ENCODE assay signal across 9 cellular contexts in genomic region chr20:53001502-53002301, GRCh38. TPM values are rescaled to one million over a fixed set of nuclear protein-coding genes. Genes with fewer than 3 reads are reported as not detected.
DNase-seq lines count a peak whose midpoint lies in the region; ATAC-seq and TF ChIP-seq lines count a peak whose summit lies in the region.
"Had no signal": no experiment of that assay in that cellular context is flagged by ENCODE, and none has a peak within 500 bp of the region (broad histone marks: within the 10 kb centered on the region; RNA-seq: fewer than 3 reads in every experiment).

No MANE protein-coding gene starts in this region.

- peaks cover 0 to 2% (median 0%) of the 10 kb centered on the region in 6 donors for H3K9me3 Mint-ChIP-seq in immature natural killer cell

- H3K4me2 ChIP-seq in OCI-LY7 (ENCODE audit: low read length): peak overlapping the region; percentile 94

- intact Hi-C loops in OCI-LY7 (cut with micrococcal nuclease; ENCODE audit: unreplicated experiment): loop anchor here (1.0 to 10.0 kb wide), 5 partner anchors 39 to 933 kb away; no protein-coding TSS in a partner anchor
- intact Hi-C loops in mucosa of descending colon (cut with DNase I, micrococcal nuclease): no loop called here

- ATAC-seq in GM18519 (IDR thresholded peaks at IDR 0.05; ENCODE audit: low FRiP score, unreplicated experiment) (peak; percentile 48), GM21576 (IDR thresholded peaks at IDR 0.05; ENCODE audit: unreplicated experiment) (peak; percentile 71), mucosa of descending colon (peak; percentile 15), HG02970 (IDR thresholded peaks at IDR 0.05; ENCODE audit: low FRiP score, unreplicated experiment) (no peak)

- H3K27ac Mint-ChIP-seq in immature natural killer cell: no peak overlapping the region

- H4K20me1 ChIP-seq in OCI-LY7 (ENCODE audit: insufficient read depth, low read length): no peaks in the 10 kb centered on the region

- H3K27ac ChIP-seq in OCI-LY7 (ENCODE audit: low read depth, low read length, poor library complexity, severe bottlenecking): peak overlapping the region; percentile 100
- H3K27ac ChIP-seq: thoracic aorta had no signal

- no peaks in the 10 kb centered on the region for H3K9me2 ChIP-seq in OCI-LY7 (ENCODE audit: insufficient read depth, low read length)

- H3K79me2 ChIP-seq in OCI-LY7 (ENCODE audit: insufficient read depth, low read depth, low read length): no peaks in the 10 kb centered on the region

- H3K4me3 ChIP-seq in OCI-LY7 (ENCODE audit: low read depth, low read length, poor library complexity, severe bottlenecking): peak overlapping the region; percentile 63
- no peak overlapping the region for H3K4me3 ChIP-seq in mucosa of descending colon
- H3K4me3 ChIP-seq: thoracic aorta had no signal

- H3K4me1 Mint-ChIP-seq in immature natural killer cell: no peaks in the 10 kb centered on the region

- H3K36me3 ChIP-seq in OCI-LY7 (ENCODE audit: insufficient read depth, low read length) (no peaks in the 10 kb centered on the region; the same call in 1 of the 2 replicates), mucosa of descending colon (ENCODE audit: low read depth) (no peaks in the 10 kb centered on the region)
- H3K36me3 ChIP-seq: thoracic aorta had no signal

- POLR2A ChIA-PET in OCI-LY7 (lab: Charles Lee): interaction anchor here (0.5 to 5.1 kb wide), 20 partner anchors 8 to 933 kb away, joined by 3 to 36 read pairs (median 4); no protein-coding TSS in a partner anchor

- H3K4me3 Mint-ChIP-seq in immature natural killer cell: no peak overlapping the region

- peaks cover 0 to 5% (median 2%) of the 10 kb centered on the region in 3 donors for H3K27me3 Mint-ChIP-seq in immature natural killer cell (ENCODE audit: low read depth in 3 of 3)

- BruUV-seq in OCI-LY7 (replicated peaks; lab: Mats Ljungman, UMichigan): no TSS peak

- TF ChIP-seq CTCF in OCI-LY7 (conservative IDR thresholded peaks at IDR 0.05; ENCODE audit: low read length): no peak
- TF ChIP-seq CTCF in mucosa of descending colon (IDR thresholded peaks at IDR 0.05): no peak

- DNase-seq in OCI-LY7 (ENCODE audit: low spot score) (peak; percentile 91), mucosa of descending colon (no peak), cortex of kidney (lab: John Stamatoyannopoulos, UW) (no peak), immature natural killer cell (no peak), EL (no peak)

- no peaks in the 10 kb centered on the region for H3K36me3 Mint-ChIP-seq in immature natural killer cell

- peak overlapping the region; percentile 62; the same call in 1 of the 2 replicates for H2AFZ ChIP-seq in OCI-LY7 (ENCODE audit: low read length)

- CTCF ChIA-PET in OCI-LY7 (lab: Charles Lee; ENCODE audit: unreplicated experiment): interaction anchor here (0.9 to 1.7 kb wide), 2 partner anchors 9 to 126 kb away, joined by 3 to 4 read pairs; no protein-coding TSS in a partner anchor

- H3K9me3 ChIP-seq in OCI-LY7 (ENCODE audit: low read length): no peaks in the 10 kb centered on the region
- no peaks in the 10 kb centered on the region for H3K9me3 ChIP-seq in mucosa of descending colon
- H3K9me3 ChIP-seq: thoracic aorta had no signal

- H3K4me1 ChIP-seq in OCI-LY7 (ENCODE audit: insufficient read depth, low read length, poor library complexity, severe bottlenecking): peaks cover 80% of the 10 kb centered on the region
- H3K4me1 ChIP-seq in mucosa of descending colon (ENCODE audit: low read depth): no peaks in the 10 kb centered on the region

RNA-seq across cellular contexts. Expression of gene TSHZ2, which starts 29.5 kb away (rescaled TPM):
- not detected in 2 replicates for total RNA-seq in OCI-LY7 (2014; rRNA removed; shearing (Covaris generic))
- total RNA-seq in OCI-LY7 (2022) (not detected in 2 replicates), mucosa of descending colon (10 to 100 TPM in 1 of 3 donors, 1 to 10 TPM in 2; 1.9 to 17.8 (median 3.6) TPM)
- not detected for polyA plus RNA-seq in immature natural killer cell
